Comparison of ENCODE assay signal across 1 cellular context in genomic region chr2:219551412-219551811, GRCh38.
TF ChIP-seq lines count a peak whose summit lies in the region.

No MANE protein-coding gene starts in this region.

TF ChIP-seq in WTC11, 78 proteins besides CTCF, POLR2A, EP300 and RAD21 (continued from another document):
- no peak for TF ChIP-seq ARID4B (CRISPR knock-in tag; IDR thresholded peaks at IDR 0.05; ENCODE audit: borderline replicate concordance)
TF ChIP-seq in WTC11: peak in this region for 2.
